Comparison of ENCODE assay signal across 12 cellular contexts in the genomic region with DNA sequence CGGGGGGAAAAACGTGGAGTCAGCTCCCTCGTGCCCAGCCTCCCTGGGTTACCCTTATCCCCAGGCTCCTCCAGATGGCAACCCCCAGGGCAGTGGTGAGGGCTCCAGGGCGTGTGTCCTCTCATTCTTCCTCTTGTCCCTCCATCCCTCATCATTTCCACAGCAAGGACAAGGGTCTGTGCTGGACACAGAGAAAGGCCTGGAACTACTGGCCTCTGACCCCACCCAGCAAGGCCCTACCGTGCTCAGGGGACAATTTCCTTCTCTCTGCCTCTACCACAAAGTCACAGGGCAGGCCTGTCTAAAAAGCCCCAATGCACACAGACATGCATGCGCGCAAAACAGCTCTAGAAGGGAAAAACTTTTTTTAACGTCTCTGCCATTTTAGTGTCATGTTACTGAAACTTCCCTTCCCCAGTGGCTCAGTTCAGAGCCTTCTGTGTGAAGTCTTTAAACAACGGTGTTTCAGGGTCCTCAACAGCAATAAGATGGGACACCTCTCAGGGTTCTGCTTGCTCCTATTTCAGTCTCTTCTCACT. TPM values are rescaled to one million over a fixed set of nuclear protein-coding genes. Genes with fewer than 3 reads are reported as not detected.
A peak's percentile ranks its signal among the peaks of the same experiment; 100 is the strongest.
DNase-seq lines count a peak whose midpoint lies in the region; ATAC-seq and TF ChIP-seq lines count a peak whose summit lies in the region.
"Had no signal": no experiment of that assay in that cellular context is flagged by ENCODE, and none has a peak within 500 bp of the region (broad histone marks: within the 10 kb centered on the region; RNA-seq: fewer than 3 reads in every experiment).

No MANE protein-coding gene starts in this region.

- H3K4me3 ChIP-seq in right lobe of liver = no peak overlapping the region

- 88% methylated on average over 5 of the region's 9 CpGs for WGBS in right lobe of liver (ENCODE audit: insufficient coverage, low coverage, low lambda C conversion rate, missing lambda C conversion rate)

- no peaks in the 10 kb centered on the region for H3K9me3 Mint-ChIP-seq in activated naive CD4-positive, alpha-beta T cell treated with anti-CD3 and anti-CD28 coated beads, Interleukin-2, amount 10 ng/mL, durations not matched to agents 7 days and 5 days
- H3K9me3 Mint-ChIP-seq in activated CD4-positive, alpha-beta memory T cell treated with anti-CD3 and anti-CD28 coated beads for 36 hours = no peaks in the 10 kb centered on the region
- H3K9me3 Mint-ChIP-seq in type B pancreatic cell = no peaks in the 10 kb centered on the region

- H3K9me3 ChIP-seq in right lobe of liver = no peaks in the 10 kb centered on the region

- H3K27ac ChIP-seq in right lobe of liver = no peak overlapping the region

- no peaks in the 10 kb centered on the region for H3K27me3 Mint-ChIP-seq in activated naive CD4-positive, alpha-beta T cell treated with anti-CD3 and anti-CD28 coated beads, Interleukin-2, amount 10 ng/mL, durations not matched to agents 7 days and 5 days
- no peaks in the 10 kb centered on the region for H3K27me3 Mint-ChIP-seq in activated CD4-positive, alpha-beta memory T cell treated with anti-CD3 and anti-CD28 coated beads for 36 hours
- no peaks in the 10 kb centered on the region for H3K27me3 Mint-ChIP-seq in type B pancreatic cell

- no peak for TF ChIP-seq POLR2A in right lobe of liver (IDR thresholded peaks at IDR 0.05)

- H3K4me1 Mint-ChIP-seq in activated naive CD4-positive, alpha-beta T cell treated with anti-CD3 and anti-CD28 coated beads, Interleukin-2, amount 10 ng/mL, durations not matched to agents 7 days and 5 days = peaks cover 63% of the 10 kb centered on the region
- H3K4me1 Mint-ChIP-seq in activated CD4-positive, alpha-beta memory T cell treated with anti-CD3 and anti-CD28 coated beads for 36 hours (ENCODE audit: low read depth) = peaks cover 60% of the 10 kb centered on the region
- peaks cover 41% of the 10 kb centered on the region for H3K4me1 Mint-ChIP-seq in type B pancreatic cell (ENCODE audit: unreplicated experiment)

- H3K4me3 Mint-ChIP-seq in activated naive CD4-positive, alpha-beta T cell treated with anti-CD3 and anti-CD28 coated beads, Interleukin-2, amount 10 ng/mL, durations not matched to agents 7 days and 5 days = peak overlapping the region; percentile 78
- peak overlapping the region; percentile 37 for H3K4me3 Mint-ChIP-seq in activated CD4-positive, alpha-beta memory T cell treated with anti-CD3 and anti-CD28 coated beads for 36 hours
- H3K4me3 Mint-ChIP-seq in type B pancreatic cell = peak overlapping the region; percentile 92

- H3K36me3 ChIP-seq in right lobe of liver = peaks cover 7 to 30% (median 10%) of the 10 kb centered on the region in 4 donors

- peak overlapping the region; percentile 80 for H3K27ac Mint-ChIP-seq in activated naive CD4-positive, alpha-beta T cell treated with anti-CD3 and anti-CD28 coated beads, Interleukin-2, amount 10 ng/mL, durations not matched to agents 7 days and 5 days
- H3K27ac Mint-ChIP-seq in activated CD4-positive, alpha-beta memory T cell treated with anti-CD3 and anti-CD28 coated beads for 36 hours = peak overlapping the region; percentile 83
- H3K27ac Mint-ChIP-seq in type B pancreatic cell = peak overlapping the region; percentile 94

- POLR2A ChIA-PET in activated CD4-positive, alpha-beta memory T cell treated with anti-CD3 and anti-CD28 coated beads for 36 hours (lab: Charles Lee) = interaction anchor here (7.5 kb wide), 1 partner anchor 12 kb away, joined by 139 read pairs; the partner anchor contains the start of gene HSP90AB1

- no peaks in the 10 kb centered on the region for H3K27me3 ChIP-seq in right lobe of liver

- DNase-seq in activated naive CD4-positive, alpha-beta T cell treated with anti-CD3 and anti-CD28 coated beads, Interleukin-2, amount 10 ng/mL, durations not matched to agents 7 days and 5 days = no peak
- DNase-seq in activated naive CD4-positive, alpha-beta T cell (lab: John Stamatoyannopoulos, UW) = no peak
- no peak for DNase-seq in activated CD4-positive, alpha-beta memory T cell treated with anti-CD3 and anti-CD28 coated beads for 36 hours
- peak in 2 of 3 donors; percentile 19 to 49 for DNase-seq in right lobe of liver
- no peak for DNase-seq in type B pancreatic cell (ENCODE audit: extremely low spot score, unreplicated experiment)
- DNase-seq in activated gamma-delta T cell treated with Interleukin-2 at 50 U/mL for 16 hours = no peak
- no peak for DNase-seq in foreskin melanocyte
- no peak for DNase-seq in Ammon's horn (ENCODE audit: low spot score)
- DNase-seq: amniotic stem cell, MM.1S, small intestine had no signal

- CTCF ChIA-PET in activated naive CD4-positive, alpha-beta T cell treated with anti-CD3 and anti-CD28 coated beads, Interleukin-2, amount 10 ng/mL, durations not matched to agents 7 days and 5 days (lab: Charles Lee) = no interaction called here
- CTCF ChIA-PET in activated CD4-positive, alpha-beta memory T cell treated with anti-CD3 and anti-CD28 coated beads for 36 hours (lab: Charles Lee) = interaction anchor here (0.6 to 4.1 kb wide), 2 partner anchors 11 to 33 kb away, joined by 3 to 49 read pairs; partner anchors contain the start of gene HSP90AB1

- H3K4me1 ChIP-seq in right lobe of liver = peaks cover 0 to 10% (median under 1%) of the 10 kb centered on the region in 4 donors

- H3K36me3 Mint-ChIP-seq in activated naive CD4-positive, alpha-beta T cell treated with anti-CD3 and anti-CD28 coated beads, Interleukin-2, amount 10 ng/mL, durations not matched to agents 7 days and 5 days = peaks cover 43% of the 10 kb centered on the region
- H3K36me3 Mint-ChIP-seq in activated CD4-positive, alpha-beta memory T cell treated with anti-CD3 and anti-CD28 coated beads for 36 hours = peaks cover 36% of the 10 kb centered on the region
- H3K36me3 Mint-ChIP-seq in type B pancreatic cell = peaks cover 4% of the 10 kb centered on the region

- intact Hi-C loops in activated CD4-positive, alpha-beta memory T cell treated with anti-CD3 and anti-CD28 coated beads for 36 hours (cut with micrococcal nuclease) = no loop called here
- intact Hi-C loops in right lobe of liver (cut with DNase I) = no loop called here

- ATAC-seq in right lobe of liver = no peak

- no peak for TF ChIP-seq CTCF in right lobe of liver (IDR thresholded peaks at IDR 0.05)
- TF ChIP-seq CTCF in type B pancreatic cell (conservative IDR thresholded peaks at IDR 0.05) = no peak

RNA-seq across cellular contexts. Expression of gene SLC35B2, which starts 1.1 kb away (rescaled TPM):
- 10 to 100 TPM; 16.5 to 16.8 TPM for total RNA-seq in activated CD4-positive, alpha-beta memory T cell treated with anti-CD3 and anti-CD28 coated beads for 36 hours
- total RNA-seq in right lobe of liver (10 to 100 TPM; 15.1 to 29.0 (median 20.9) TPM), type B pancreatic cell (ENCODE audit: low replicate concordance) (39.6 and 46.1 TPM in 2 replicates)

RNA-seq across cellular contexts. Expression of gene NFKBIE, which starts 7.0 kb away (rescaled TPM):
- total RNA-seq in activated CD4-positive, alpha-beta memory T cell treated with anti-CD3 and anti-CD28 coated beads for 36 hours = 10 to 100 TPM; 24.7 to 25.1 TPM
- total RNA-seq in right lobe of liver (10 to 100 TPM in 3 of 6 experiments, 1 to 10 TPM in 3; 2.5 to 30.2 (median 10.8) TPM), type B pancreatic cell (ENCODE audit: low replicate concordance) (9.2 and 10.7 TPM in 2 replicates)

RNA-seq across cellular contexts. Expression of gene HSP90AB1, which starts 11.5 kb away (rescaled TPM):
- total RNA-seq in activated CD4-positive, alpha-beta memory T cell treated with anti-CD3 and anti-CD28 coated beads for 36 hours = 1,000 to 10,000 TPM; 1,671 to 1,695 TPM
- 100 to 1,000 TPM; 183 to 566 (median 345) TPM for total RNA-seq in right lobe of liver
- total RNA-seq in type B pancreatic cell (ENCODE audit: low replicate concordance) = 880 and 1,082 TPM in 2 replicates

RNA-seq across cellular contexts. Expression of gene TMEM151B, which starts 11.9 kb away (rescaled TPM):
- total RNA-seq in activated CD4-positive, alpha-beta memory T cell treated with anti-CD3 and anti-CD28 coated beads for 36 hours = under 1 TPM; 0.07 to 0.12 TPM
- total RNA-seq in right lobe of liver = not detected
- total RNA-seq in type B pancreatic cell (ENCODE audit: low replicate concordance) = 0.52 and 3.2 TPM in 2 replicates
- total RNA-seq: liver had no signal

RNA-seq across cellular contexts. Expression of gene SLC29A1, which starts 35.0 kb away (rescaled TPM):
- 10 to 100 TPM; 47.6 to 50.0 TPM for total RNA-seq in activated CD4-positive, alpha-beta memory T cell treated with anti-CD3 and anti-CD28 coated beads for 36 hours
- total RNA-seq in right lobe of liver (10 to 100 TPM; 27.4 to 51.3 (median 31.4) TPM), type B pancreatic cell (ENCODE audit: low replicate concordance) (33.6 and 50.9 TPM in 2 replicates)

Comparison
In these comparisons a context has a peak if more than half of its experiments do, and no peak if none do; other contexts are left out.
1. DNase-seq: peak in right lobe of liver (2 of 3); none in activated naive CD4-positive, alpha-beta T cell treated with anti-CD3 and anti-CD28 coated beads, Interleukin-2, amount 10 ng/mL, durations not matched to agents 7 days and 5 days (single experiment), activated naive CD4-positive, alpha-beta T cell (0 of 4), activated CD4-positive, alpha-beta memory T cell treated with anti-CD3 and anti-CD28 coated beads for 36 hours (single experiment), type B pancreatic cell (single experiment), activated gamma-delta T cell treated with Interleukin-2 at 50 U/mL for 16 hours (single experiment), foreskin melanocyte (single experiment) and Ammon's horn (single experiment).
2. H3K4me3 Mint-ChIP-seq: peak in every context shown above with its lines; median percentile 92 in type B pancreatic cell; 78 in activated naive CD4-positive, alpha-beta T cell treated with anti-CD3 and anti-CD28 coated beads, Interleukin-2, amount 10 ng/mL, durations not matched to agents 7 days and 5 days; 37 in activated CD4-positive, alpha-beta memory T cell treated with anti-CD3 and anti-CD28 coated beads for 36 hours.
3. Peak in every context shown above with its lines, with median percentiles within 50 percentile points of each other: H3K27ac Mint-ChIP-seq.